ENCODE assay signal across 13 cellular contexts in the genomic region with DNA sequence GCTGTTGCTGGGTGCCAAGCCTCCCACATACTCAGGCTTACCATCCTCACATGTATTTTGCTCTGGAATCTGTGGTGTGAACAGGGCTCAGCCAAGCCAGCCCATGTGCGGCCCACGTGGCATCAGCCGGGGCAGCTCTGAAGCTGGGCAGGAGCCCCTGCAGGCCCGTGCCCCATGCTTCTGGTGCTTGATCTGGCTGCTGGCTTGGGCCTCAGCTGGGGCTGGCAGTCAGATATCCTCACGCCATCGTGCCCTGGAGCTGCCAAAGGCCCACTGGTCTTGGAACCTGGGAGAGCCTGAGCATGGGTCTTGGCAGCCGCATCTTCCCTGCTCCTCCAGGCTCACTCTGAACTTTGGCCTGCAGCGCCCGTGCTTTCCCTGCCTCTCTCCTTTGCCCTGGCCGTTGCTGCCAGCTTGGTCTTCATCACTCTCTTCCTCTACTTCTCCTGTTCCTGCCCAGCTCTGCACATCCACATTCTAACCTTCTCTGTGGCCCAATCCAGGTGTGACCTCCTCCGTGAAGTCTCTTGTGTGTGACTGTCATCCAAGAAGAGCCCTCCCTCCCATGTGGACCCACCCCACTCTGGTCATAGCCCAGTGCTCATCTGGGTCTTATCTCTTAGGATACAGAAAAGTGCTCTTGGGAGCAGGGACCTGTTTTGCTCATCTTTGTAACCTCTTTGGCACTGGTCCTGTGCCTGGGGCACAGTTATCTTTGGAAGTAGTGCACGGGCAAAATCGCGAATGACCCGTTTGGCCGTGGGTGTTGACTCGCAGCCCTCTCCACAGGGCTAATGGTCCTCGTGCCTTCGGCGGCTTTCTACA.
DNase-seq lines count a peak whose midpoint lies in the region; ATAC-seq and TF ChIP-seq lines count a peak whose summit lies in the region.
"Had no signal": no experiment of that assay in that cellular context is flagged by ENCODE, and none has a peak within 500 bp of the region (broad histone marks: within the 10 kb centered on the region; RNA-seq: fewer than 3 reads in every experiment).

No MANE protein-coding gene starts in this region.

- intact Hi-C loops in OCI-LY7 (cut with micrococcal nuclease; ENCODE audit: unreplicated experiment) = no loop called here

- H3K4me1 ChIP-seq in OCI-LY7 (ENCODE audit: insufficient read depth, low read length, poor library complexity, severe bottlenecking) = peaks cover 8% of the 10 kb centered on the region

- no peak overlapping the region for H3K4me3 ChIP-seq in OCI-LY7 (ENCODE audit: low read depth, low read length, poor library complexity, severe bottlenecking)

- H2AFZ ChIP-seq in OCI-LY7 (ENCODE audit: low read length) = no peak overlapping the region

- peaks cover 54% of the 10 kb centered on the region for H3K4me1 Mint-ChIP-seq in nephron
- peaks cover 22% of the 10 kb centered on the region for H3K4me1 Mint-ChIP-seq in stimulated activated effector memory CD8-positive, alpha-beta T cell treated with anti-CD3 and anti-CD28 coated beads, Interleukin-12 subunit alpha, Interleukin-12 subunit beta, amount 100 ng/mL, for 72 hours

- H3K27ac Mint-ChIP-seq in activated naive CD4-positive, alpha-beta T cell treated with anti-CD3 and anti-CD28 coated beads, Interleukin-2, amount 50 U/mL, for 72 hours = peak overlapping the region; percentile 5 to 71
- peak overlapping the region in 2 of 3 experiments; percentile 38 to 67 for H3K27ac Mint-ChIP-seq in nephron
- H3K27ac Mint-ChIP-seq in stimulated activated effector memory CD8-positive, alpha-beta T cell treated with anti-CD3 and anti-CD28 coated beads, Interleukin-12 subunit alpha, Interleukin-12 subunit beta, amount 100 ng/mL, for 72 hours = peak overlapping the region; percentile 23

- no peaks in the 10 kb centered on the region for H3K36me3 ChIP-seq in OCI-LY7 (ENCODE audit: insufficient read depth, low read length)

- TF ChIP-seq CTCF in nephron (IDR thresholded peaks at IDR 0.05; ENCODE audit: unreplicated experiment in 3 of 3) (no peak), OCI-LY7 (conservative IDR thresholded peaks at IDR 0.05; ENCODE audit: low read length) (no peak)

- no TSS peak for BruUV-seq in OCI-LY7 (replicated peaks; lab: Mats Ljungman, UMichigan)

- no peak for DNase-seq in activated naive CD4-positive, alpha-beta T cell treated with anti-CD3 and anti-CD28 coated beads, Interleukin-2, amount 50 U/mL, for 72 hours (ENCODE audit: low spot score in 2 of 2)
- no peak for DNase-seq in activated naive CD4-positive, alpha-beta T cell (lab: John Stamatoyannopoulos, UW)
- no peak for DNase-seq in stimulated activated effector memory CD8-positive, alpha-beta T cell treated with anti-CD3 and anti-CD28 coated beads, Interleukin-12 subunit alpha, Interleukin-12 subunit beta, amount 100 ng/mL, for 72 hours (ENCODE audit: low spot score in 2 of 2)
- DNase-seq in OCI-LY7 (ENCODE audit: low spot score) = no peak
- DNase-seq in NCI-H345 treated with DMSO at 0.1 percent for 48 hours (lab: John Stamatoyannopoulos, UW; ENCODE audit: unreplicated experiment) = no peak
- DNase-seq: AML-193, GDM1, KBM-7, NCI-H226, SIG-M5 had no signal

- H3K27me3 Mint-ChIP-seq in nephron (ENCODE audit: low read depth) = no peaks in the 10 kb centered on the region

- no peaks in the 10 kb centered on the region for H3K9me2 ChIP-seq in OCI-LY7 (ENCODE audit: insufficient read depth, low read length)

- no peaks in the 10 kb centered on the region for H3K9me3 ChIP-seq in OCI-LY7 (ENCODE audit: low read length)

- H3K27ac ChIP-seq in angular gyrus (ENCODE audit: low read depth, low read length) (peak overlapping the region; percentile 6), OCI-LY7 (ENCODE audit: low read depth, low read length, poor library complexity, severe bottlenecking) (no peak overlapping the region)

- no peak overlapping the region for H3K4me3 Mint-ChIP-seq in nephron
- no peak overlapping the region for H3K4me3 Mint-ChIP-seq in stimulated activated effector memory CD8-positive, alpha-beta T cell treated with anti-CD3 and anti-CD28 coated beads, Interleukin-12 subunit alpha, Interleukin-12 subunit beta, amount 100 ng/mL, for 72 hours

- H4K20me1 ChIP-seq in OCI-LY7 (ENCODE audit: insufficient read depth, low read length) = no peaks in the 10 kb centered on the region

- H3K4me2 ChIP-seq in OCI-LY7 (ENCODE audit: low read length) = no peak overlapping the region

- peaks cover 11 to 16% of the 10 kb centered on the region in 2 donors for H3K36me3 Mint-ChIP-seq in activated naive CD4-positive, alpha-beta T cell treated with anti-CD3 and anti-CD28 coated beads, Interleukin-2, amount 50 U/mL, for 72 hours
- peaks cover 78% of the 10 kb centered on the region for H3K36me3 Mint-ChIP-seq in nephron (ENCODE audit: low read depth)
- peaks cover 37% of the 10 kb centered on the region for H3K36me3 Mint-ChIP-seq in stimulated activated effector memory CD8-positive, alpha-beta T cell treated with anti-CD3 and anti-CD28 coated beads, Interleukin-12 subunit alpha, Interleukin-12 subunit beta, amount 100 ng/mL, for 72 hours

- no peak for ATAC-seq in activated naive CD4-positive, alpha-beta T cell treated with anti-CD3 and anti-CD28 coated beads, Interleukin-2, amount 50 U/mL, for 72 hours
- no peak for ATAC-seq in stimulated activated effector memory CD8-positive, alpha-beta T cell treated with anti-CD3 and anti-CD28 coated beads, Interleukin-12 subunit alpha, Interleukin-12 subunit beta, amount 100 ng/mL, for 72 hours
- ATAC-seq in HG02642 (IDR thresholded peaks at IDR 0.05; ENCODE audit: poor library complexity, unreplicated experiment) = no peak

- H3K9me3 Mint-ChIP-seq in activated naive CD4-positive, alpha-beta T cell treated with anti-CD3 and anti-CD28 coated beads, Interleukin-2, amount 50 U/mL, for 72 hours = no peaks in the 10 kb centered on the region
- H3K9me3 Mint-ChIP-seq in nephron = no peaks in the 10 kb centered on the region
- H3K9me3 Mint-ChIP-seq in stimulated activated effector memory CD8-positive, alpha-beta T cell treated with anti-CD3 and anti-CD28 coated beads, Interleukin-12 subunit alpha, Interleukin-12 subunit beta, amount 100 ng/mL, for 72 hours = no peaks in the 10 kb centered on the region

- no peaks in the 10 kb centered on the region for H3K79me2 ChIP-seq in OCI-LY7 (ENCODE audit: insufficient read depth, low read depth, low read length)

- POLR2A ChIA-PET in OCI-LY7 (lab: Charles Lee) = interaction anchor here (0.7 kb wide), 1 partner anchor 74 kb away, joined by 3 read pairs; no protein-coding TSS in a partner anchor

- CTCF ChIA-PET in OCI-LY7 (lab: Charles Lee; ENCODE audit: unreplicated experiment) = no interaction called here
